ENCODE assay signal across 8 cellular contexts in the genomic region with DNA sequence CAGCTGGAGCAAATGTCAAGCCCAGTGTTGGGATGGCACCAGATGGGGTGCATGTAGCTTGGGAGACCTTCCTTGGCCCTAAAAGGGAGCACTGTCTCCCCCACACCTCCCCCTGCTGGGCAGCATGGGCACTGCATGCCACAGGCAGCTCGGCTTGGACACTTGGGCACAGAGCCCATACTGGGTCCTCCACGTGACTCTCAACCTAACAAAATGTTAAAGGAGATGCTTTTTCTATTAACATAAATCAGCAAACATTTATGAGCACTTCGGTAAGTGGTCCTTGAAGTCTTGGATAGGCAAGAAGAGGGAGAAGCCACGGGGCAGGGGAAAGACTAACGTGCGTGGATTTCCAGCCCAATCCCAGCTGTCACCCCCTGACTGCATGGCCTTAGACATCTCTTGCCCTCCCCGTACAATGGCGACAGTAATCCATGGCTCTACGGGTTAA. TPM values are rescaled to one million over a fixed set of nuclear protein-coding genes. Genes with fewer than 3 reads are reported as not detected.
A peak's percentile ranks its signal among the peaks of the same experiment; 100 is the strongest.
DNase-seq lines count a peak whose midpoint lies in the region; ATAC-seq and TF ChIP-seq lines count a peak whose summit lies in the region.

No MANE protein-coding gene starts in this region.

- intact Hi-C loops in thyroid gland (cut with DNase I): loop anchor here (10.0 kb wide), 1 partner anchor 181 kb away; no protein-coding TSS in a partner anchor

- peak; percentile 60 to 88 for ATAC-seq in activated T-cell treated with anti-CD3 and anti-CD28 coated beads, Interleukin-2, amount 50 U/mL, for 4 hours
- ATAC-seq in omental fat pad (ENCODE audit: low FRiP score): peak; percentile 46
- ATAC-seq in GM21717 (IDR thresholded peaks at IDR 0.05; ENCODE audit: unreplicated experiment): no peak

- no peak overlapping the region for H3K4me3 ChIP-seq in OCI-LY1 (ENCODE audit: low read depth, low read length, poor library complexity, severe bottlenecking)
- H3K4me3 ChIP-seq in fibroblast of mammary gland (ENCODE audit: control insufficient read depth, low read depth, low read length): no peak overlapping the region
- no peak overlapping the region for H3K4me3 ChIP-seq in thyroid gland (replicated peaks in 1 of 3)

- H3K9me3 ChIP-seq in OCI-LY1 (ENCODE audit: low read length) (no peaks in the 10 kb centered on the region), thyroid gland (no peaks in the 10 kb centered on the region)

- DNase-seq in ELR (ENCODE audit: low read depth) (peak; percentile 48), HFFc6 (no peak), fibroblast of mammary gland (ENCODE audit: low read depth) (peak; percentile 64), omental fat pad (ENCODE audit: low spot score) (no peak), thyroid gland (peak; percentile 70 to 76)
- peak; percentile 77 for DNase-seq in activated T-cell treated with anti-CD3 and anti-CD28 coated beads, Interleukin-2, amount 50 U/mL, for 4 hours

- no peak for TF ChIP-seq POLR2A in thyroid gland (IDR thresholded peaks at IDR 0.05)

- TF ChIP-seq CTCF in HFFc6 (IDR thresholded peaks at IDR 0.05): peak; percentile 91
- TF ChIP-seq CTCF in OCI-LY1 (IDR thresholded peaks at IDR 0.05; ENCODE audit: low read length): peak; percentile 94
- peak; percentile 98 for TF ChIP-seq CTCF in fibroblast of mammary gland (conservative IDR thresholded peaks at IDR 0.05; ENCODE audit: control insufficient read depth, insufficient read depth, low read depth, low read length)
- peak in 1 of 3 donors; percentile 71 for TF ChIP-seq CTCF in omental fat pad (IDR thresholded peaks at IDR 0.05)
- peak; percentile 76 to 97 (median 87) for TF ChIP-seq CTCF in thyroid gland (IDR thresholded peaks at IDR 0.05)

- H3K9me3 Mint-ChIP-seq in HFFc6: peaks cover 5% of the 10 kb centered on the region; the same call in 1 of the 2 replicates
- no peaks in the 10 kb centered on the region for H3K9me3 Mint-ChIP-seq in activated T-cell treated with anti-CD3 and anti-CD28 coated beads, Interleukin-2, amount 50 U/mL, for 4 hours

- H3K4me1 ChIP-seq in OCI-LY1 (ENCODE audit: insufficient read depth, low read length, severe bottlenecking): no peaks in the 10 kb centered on the region
- H3K4me1 ChIP-seq in thyroid gland: peaks cover 0 to 5% of the 10 kb centered on the region in 2 donors

- no peaks in the 10 kb centered on the region for H3F3A ChIP-seq in OCI-LY1 (ENCODE audit: insufficient read depth, low read length)

- WGBS in thyroid gland, 2 donors: 53% methylated on average over 9 of the region's 9 CpGs

- H3K27ac ChIP-seq in OCI-LY1 (ENCODE audit: low read depth, low read length, poor library complexity, severe bottlenecking) (no peak overlapping the region), thyroid gland (no peak overlapping the region)

- no peaks in the 10 kb centered on the region for H3K79me2 ChIP-seq in OCI-LY1 (ENCODE audit: insufficient read depth, low read length)

- H3K9me2 ChIP-seq in OCI-LY1 (ENCODE audit: low read depth, low read length): no peaks in the 10 kb centered on the region

- H3K4me2 ChIP-seq in OCI-LY1 (ENCODE audit: low read length): no peak overlapping the region

- no peaks in the 10 kb centered on the region for H4K20me1 ChIP-seq in OCI-LY1 (ENCODE audit: insufficient read depth, low read length)

- H3K27ac Mint-ChIP-seq in HFFc6: no peak overlapping the region

- no peaks in the 10 kb centered on the region for H3K4me1 Mint-ChIP-seq in HFFc6 (ENCODE audit: low read depth)
- peaks cover 2% of the 10 kb centered on the region for H3K4me1 Mint-ChIP-seq in activated T-cell treated with anti-CD3 and anti-CD28 coated beads, Interleukin-2, amount 50 U/mL, for 4 hours (ENCODE audit: low read depth)

- H3K27me3 ChIP-seq in OCI-LY1 (ENCODE audit: insufficient read depth, low read length) (no peaks in the 10 kb centered on the region), thyroid gland (no peaks in the 10 kb centered on the region)

- H3K9ac ChIP-seq in OCI-LY1 (ENCODE audit: low read length): no peak overlapping the region

- peaks cover 14% of the 10 kb centered on the region for H3K36me3 Mint-ChIP-seq in HFFc6 (ENCODE audit: low read depth)
- H3K36me3 Mint-ChIP-seq in activated T-cell treated with anti-CD3 and anti-CD28 coated beads, Interleukin-2, amount 50 U/mL, for 4 hours (ENCODE audit: insufficient read depth): no peaks in the 10 kb centered on the region

- peaks cover 3% of the 10 kb centered on the region for H3K27me3 Mint-ChIP-seq in HFFc6 (ENCODE audit: insufficient read depth)
- peaks cover 4% of the 10 kb centered on the region for H3K27me3 Mint-ChIP-seq in activated T-cell treated with anti-CD3 and anti-CD28 coated beads, Interleukin-2, amount 50 U/mL, for 4 hours (ENCODE audit: low read depth)

- H2AFZ ChIP-seq in OCI-LY1 (ENCODE audit: low read length): no peak overlapping the region

- no peaks in the 10 kb centered on the region for H3K36me3 ChIP-seq in OCI-LY1 (ENCODE audit: insufficient read depth, low read length)
- no peaks in the 10 kb centered on the region for H3K36me3 ChIP-seq in thyroid gland

- no peak overlapping the region for H3K4me3 Mint-ChIP-seq in HFFc6
- no peak overlapping the region for H3K4me3 Mint-ChIP-seq in activated T-cell treated with anti-CD3 and anti-CD28 coated beads, Interleukin-2, amount 50 U/mL, for 4 hours

RNA-seq across cellular contexts. Expression of a gene that starts 23.9 kb away (rescaled TPM):
- total RNA-seq in HFFc6 (2021; fragmentation: NEBNext Ultra II Directional; extraction: Animal tissue kit (Norgen Biotek cat#: 25700)): 10 to 100 TPM; 30.3 to 35.8 (median 33.6) TPM
- 10 to 100 TPM; 34.8 to 39.1 (median 35.8) TPM for total RNA-seq in activated T-cell treated with anti-CD3 and anti-CD28 coated beads, Interleukin-2, amount 50 U/mL, for 4 hours
- total RNA-seq in omental fat pad: 10 to 100 TPM; 18.6 to 31.6 (median 29.6) TPM
- total RNA-seq in thyroid gland: 10 to 100 TPM; 48.1 to 70.0 (median 54.2) TPM

RNA-seq across cellular contexts. Expression of a gene that starts 37.3 kb away (rescaled TPM):
- 1 to 10 TPM in 3 of 6 experiments, under 1 TPM in 3; 0.54 to 3.8 (median 1.1) TPM for total RNA-seq in HFFc6 (2021; fragmentation: NEBNext Ultra II Directional; extraction: Animal tissue kit (Norgen Biotek cat#: 25700))
- under 1 TPM; 0.30 to 0.48 (median 0.34) TPM for total RNA-seq in activated T-cell treated with anti-CD3 and anti-CD28 coated beads, Interleukin-2, amount 50 U/mL, for 4 hours
- total RNA-seq in omental fat pad (100 to 1,000 TPM in 2 of 4 donors, 10 to 100 TPM in 2; 42.3 to 553 (median 270) TPM), thyroid gland (10 to 100 TPM in 2 of 4 donors, 1 to 10 TPM in 2; 8.2 to 26.6 (median 11.1) TPM)

Comparison
In these comparisons a context has a peak if more than half of its experiments do, and no peak if none do; other contexts are left out.
1. DNase-seq: peak in ELR (single experiment), activated T-cell treated with anti-CD3 and anti-CD28 coated beads, Interleukin-2, amount 50 U/mL, for 4 hours (single experiment), fibroblast of mammary gland (single experiment) and thyroid gland (2 of 2); none in HFFc6 (single experiment) and omental fat pad (single experiment).